In the genomic region with DNA sequence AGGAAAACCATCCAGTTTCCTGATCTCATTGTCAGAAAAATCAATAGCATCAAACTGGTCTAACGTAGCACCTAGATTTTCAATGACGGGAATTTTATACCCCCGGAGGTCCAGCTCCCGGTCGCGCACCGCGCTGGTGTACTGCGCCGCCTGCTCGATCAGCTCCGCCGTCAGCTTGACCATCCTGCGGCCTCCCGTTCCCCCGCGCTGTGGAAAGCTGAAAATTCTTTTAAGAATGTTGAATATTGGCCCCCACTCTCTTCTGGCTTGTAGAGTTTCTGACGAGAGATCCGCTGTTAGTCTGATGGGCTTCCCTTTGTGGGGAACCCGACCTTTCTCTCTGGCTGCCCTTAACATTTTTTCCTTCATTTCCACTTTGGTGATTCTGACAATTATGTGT, we compare ENCODE assay signal across 7 cellular contexts. TPM values are rescaled to one million over a fixed set of nuclear protein-coding genes. Genes with fewer than 3 reads are reported as not detected.
"Had no signal": no experiment of that assay in that cellular context is flagged by ENCODE, and none has a peak within 500 bp of the region (broad histone marks: within the 10 kb centered on the region; RNA-seq: fewer than 3 reads in every experiment).

No MANE protein-coding gene starts in this region.

RNA-seq across cellular contexts. Expression of a gene that starts 17.2 kb away (rescaled TPM):
- total RNA-seq: activated CD8-positive, alpha-beta memory T cell treated with anti-CD3 and anti-CD28 coated beads for 36 hours; activated CD8-positive, alpha-beta T cell treated with anti-CD3 and anti-CD28 coated beads for 36 hours; activated naive CD4-positive, alpha-beta T cell treated with anti-CD3 and anti-CD28 coated beads, Interleukin-2, amount 50 U/mL, for 72 hours; astrocyte; body of pancreas; T-helper 1 cell treated with Interleukin-12 subunit alpha and Interleukin-12 subunit beta and Interleukin-4 antibody, amounts not matched to agents 30 ng/mL and 1 ng/mL, for 36 hours; T-helper 2 cell treated with Interferon-gamma antibody and Interleukin-4, amounts not matched to agents 100 ng/mL and 5 ng/mL, for 36 hours had no signal
